ENCODE assay signal across 1 cellular context in genomic region chr19:11236324-11237301, GRCh38.
TF ChIP-seq lines count a peak whose summit lies in the region.

No MANE protein-coding gene starts in this region.

TF ChIP-seq in HepG2, 621 proteins besides CTCF, POLR2A, EP300 and RAD21 (continued from another document and continues in another):
- TF ChIP-seq, protein P1, sequence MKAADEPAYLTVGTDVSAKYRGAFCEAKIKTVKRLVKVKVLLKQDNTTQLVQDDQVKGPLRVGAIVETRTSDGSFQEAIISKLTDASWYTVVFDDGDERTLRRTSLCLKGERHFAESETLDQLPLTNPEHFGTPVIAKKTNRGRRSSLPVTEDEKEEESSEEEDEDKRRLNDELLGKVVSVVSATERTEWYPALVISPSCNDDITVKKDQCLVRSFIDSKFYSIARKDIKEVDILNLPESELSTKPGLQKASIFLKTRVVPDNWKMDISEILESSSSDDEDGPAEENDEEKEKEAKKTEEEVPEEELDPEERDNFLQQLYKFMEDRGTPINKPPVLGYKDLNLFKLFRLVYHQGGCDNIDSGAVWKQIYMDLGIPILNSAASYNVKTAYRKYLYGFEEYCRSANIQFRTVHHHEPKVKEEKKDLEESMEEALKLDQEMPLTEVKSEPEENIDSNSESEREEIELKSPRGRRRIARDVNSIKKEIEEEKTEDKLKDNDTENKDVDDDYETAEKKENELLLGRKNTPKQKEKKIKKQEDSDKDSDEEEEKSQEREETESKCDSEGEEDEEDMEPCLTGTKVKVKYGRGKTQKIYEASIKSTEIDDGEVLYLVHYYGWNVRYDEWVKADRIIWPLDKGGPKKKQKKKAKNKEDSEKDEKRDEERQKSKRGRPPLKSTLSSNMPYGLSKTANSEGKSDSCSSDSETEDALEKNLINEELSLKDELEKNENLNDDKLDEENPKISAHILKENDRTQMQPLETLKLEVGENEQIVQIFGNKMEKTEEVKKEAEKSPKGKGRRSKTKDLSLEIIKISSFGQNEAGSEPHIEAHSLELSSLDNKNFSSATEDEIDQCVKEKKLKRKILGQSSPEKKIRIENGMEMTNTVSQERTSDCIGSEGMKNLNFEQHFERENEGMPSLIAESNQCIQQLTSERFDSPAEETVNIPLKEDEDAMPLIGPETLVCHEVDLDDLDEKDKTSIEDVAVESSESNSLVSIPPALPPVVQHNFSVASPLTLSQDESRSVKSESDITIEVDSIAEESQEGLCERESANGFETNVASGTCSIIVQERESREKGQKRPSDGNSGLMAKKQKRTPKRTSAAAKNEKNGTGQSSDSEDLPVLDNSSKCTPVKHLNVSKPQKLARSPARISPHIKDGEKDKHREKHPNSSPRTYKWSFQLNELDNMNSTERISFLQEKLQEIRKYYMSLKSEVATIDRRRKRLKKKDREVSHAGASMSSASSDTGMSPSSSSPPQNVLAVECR (CRISPR knock-in tag; IDR thresholded peaks at IDR 0.05; ENCODE audit: borderline replicate concordance), result peak; percentile 68; the same call in 1 of the 2 replicates
- TF ChIP-seq HCFC1 (IDR thresholded peaks at IDR 0.05; ENCODE audit: low read depth, low read length) (no peak), KLF6 (CRISPR knock-in tag; IDR thresholded peaks at IDR 0.05) (no peak; the same call in 1 of the 2 replicates), ZSCAN5A (CRISPR knock-in tag; IDR thresholded peaks at IDR 0.05; ENCODE audit: borderline replicate concordance) (peak; percentile 55; the same call in 1 of the 2 replicates), EEA1 (CRISPR knock-in tag; IDR thresholded peaks at IDR 0.05; ENCODE audit: borderline replicate concordance) (no peak), ZNF773 (CRISPR knock-in tag; IDR thresholded peaks at IDR 0.05; ENCODE audit: borderline replicate concordance) (no peak), ZNF878 (CRISPR knock-in tag; IDR thresholded peaks at IDR 0.05) (no peak), ZNF513 (CRISPR knock-in tag; conservative IDR thresholded peaks at IDR 0.05) (no peak), ZNF251 (CRISPR knock-in tag; IDR thresholded peaks at IDR 0.05) (no peak), ZNF775 (CRISPR knock-in tag; IDR thresholded peaks at IDR 0.05; ENCODE audit: borderline replicate concordance) (no peak), ZNF619 (CRISPR knock-in tag; IDR thresholded peaks at IDR 0.05) (0 out of 2 replicates have a peak, but pooled peaks have one; percentile 61), ZBTB20 (CRISPR knock-in tag; IDR thresholded peaks at IDR 0.05; ENCODE audit: borderline replicate concordance, low read depth) (no peak), BORCS8-MEF2B (CRISPR knock-in tag; IDR thresholded peaks at IDR 0.05) (peak; percentile 75; the same call in 1 of the 2 replicates), ARNT (IDR thresholded peaks at IDR 0.05) (no peak), ZNF292 (CRISPR knock-in tag; IDR thresholded peaks at IDR 0.05; ENCODE audit: borderline replicate concordance, low read depth) (0 out of 2 replicates have a peak, but pooled peaks have one; percentile 15), ZNF646 (CRISPR knock-in tag; IDR thresholded peaks at IDR 0.05) (no peak), ZNF850 (CRISPR knock-in tag; conservative IDR thresholded peaks at IDR 0.05) (no peak), TGIF2 (CRISPR knock-in tag; IDR thresholded peaks at IDR 0.05) (peak; percentile 49; the same call in 1 of the 2 replicates), NFYB (CRISPR knock-in tag; IDR thresholded peaks at IDR 0.05) (peak; percentile 29; the same call in 1 of the 2 replicates), MYC (CRISPR knock-in tag; IDR thresholded peaks at IDR 0.05; ENCODE audit: borderline replicate concordance) (peak; percentile 83), PRDM10 (CRISPR knock-in tag; IDR thresholded peaks at IDR 0.05; ENCODE audit: low read depth) (peak; percentile 58; the same call in 1 of the 2 replicates), ZNF770 (CRISPR knock-in tag; IDR thresholded peaks at IDR 0.05) (no peak), FOXK2 (IDR thresholded peaks at IDR 0.05) (peak; percentile 47; the same call in 1 of the 2 replicates), DDIT3 (CRISPR knock-in tag; IDR thresholded peaks at IDR 0.05) (no peak), ZMYM3 (CRISPR knock-in tag; IDR thresholded peaks at IDR 0.05) (peak; percentile 64; the same call in 1 of the 2 replicates), MAFF (IDR thresholded peaks at IDR 0.05; ENCODE audit: low read depth, low read length) (no peak), ZBTB7A (CRISPR knock-in tag; IDR thresholded peaks at IDR 0.05) (peak; percentile 91)
- TF ChIP-seq, protein P2, sequence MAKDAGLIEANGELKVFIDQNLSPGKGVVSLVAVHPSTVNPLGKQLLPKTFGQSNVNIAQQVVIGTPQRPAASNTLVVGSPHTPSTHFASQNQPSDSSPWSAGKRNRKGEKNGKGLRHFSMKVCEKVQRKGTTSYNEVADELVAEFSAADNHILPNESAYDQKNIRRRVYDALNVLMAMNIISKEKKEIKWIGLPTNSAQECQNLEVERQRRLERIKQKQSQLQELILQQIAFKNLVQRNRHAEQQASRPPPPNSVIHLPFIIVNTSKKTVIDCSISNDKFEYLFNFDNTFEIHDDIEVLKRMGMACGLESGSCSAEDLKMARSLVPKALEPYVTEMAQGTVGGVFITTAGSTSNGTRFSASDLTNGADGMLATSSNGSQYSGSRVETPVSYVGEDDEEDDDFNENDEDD (CRISPR knock-in tag; IDR thresholded peaks at IDR 0.05; ENCODE audit: borderline replicate concordance), result peak; percentile 14; the same call in 1 of the 2 replicates
